In the genomic region with DNA sequence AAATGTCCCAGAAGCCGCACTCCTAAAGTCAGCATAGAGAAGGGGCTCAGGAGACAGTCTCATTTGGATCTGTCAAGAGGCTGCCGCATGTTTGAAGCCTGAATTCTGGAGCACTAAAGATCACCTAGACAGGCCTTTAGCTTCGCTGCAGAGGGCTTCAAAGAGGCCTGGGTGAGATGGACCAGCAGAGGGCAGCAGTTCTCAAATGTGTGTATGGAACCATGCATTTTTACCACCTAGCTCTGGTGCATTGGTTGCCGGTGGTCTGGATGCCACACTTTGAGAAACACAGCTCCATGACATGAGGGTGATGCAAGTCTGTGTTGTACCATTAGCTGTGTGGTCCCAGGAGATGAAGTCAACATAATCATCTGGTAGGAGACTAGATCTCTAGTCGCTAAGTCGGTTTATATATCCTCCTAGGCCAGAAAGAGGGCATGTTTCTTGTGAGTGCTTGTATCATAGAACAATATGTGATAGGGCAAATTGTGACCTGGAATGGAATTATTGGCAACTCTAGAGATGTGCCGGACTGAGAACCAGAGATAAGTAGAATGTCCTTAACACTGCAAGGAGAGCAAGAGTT, we compare ENCODE assay signal across 8 cellular contexts.
DNase-seq lines count a peak whose midpoint lies in the region; ATAC-seq and TF ChIP-seq lines count a peak whose summit lies in the region.

No MANE protein-coding gene starts in this region.

- H3K4me2 ChIP-seq in IMR-90 (ENCODE audit: low read depth, low read length), result no peak overlapping the region
- no peak overlapping the region for H3K4me2 ChIP-seq in neuronal stem cell (ENCODE audit: insufficient read depth, low read length, poor library complexity, severe bottlenecking)

- H3K14ac ChIP-seq in IMR-90 (replicated peaks; ENCODE audit: low read depth, low read length) (no peak overlapping the region), neuronal stem cell (ENCODE audit: low read length) (no peak overlapping the region)

- H2BK12ac ChIP-seq in neuronal stem cell (ENCODE audit: low read length), result no peak overlapping the region

- no peaks in the 10 kb centered on the region for H3K4me1 ChIP-seq in IMR-90 (ENCODE audit: control insufficient read depth, insufficient read depth, low read length)
- no peaks in the 10 kb centered on the region for H3K4me1 ChIP-seq in Panc1 (ENCODE audit: control insufficient read depth, insufficient read depth, low read length)
- no peaks in the 10 kb centered on the region for H3K4me1 ChIP-seq in neuronal stem cell (ENCODE audit: control insufficient read depth in 2 of 2, insufficient read depth in 1 of 2, low read depth in 1 of 2, low read length in 2 of 2)
- H3K4me1 ChIP-seq in stomach, result peaks cover 0 to 21% (median 11%) of the 10 kb centered on the region in 4 donors

- H3K18ac ChIP-seq in IMR-90 (ENCODE audit: low read depth, low read length), result no peak overlapping the region
- H3K18ac ChIP-seq in neuronal stem cell (ENCODE audit: low read length), result no peak overlapping the region

- H3K4me3 Mint-ChIP-seq in activated T-cell treated with anti-CD3 and anti-CD28 coated beads, Interleukin-2, amount 50 U/mL, for 24 hours, result no peak overlapping the region

- intact Hi-C loops in IMR-90 (cut with micrococcal nuclease) (loop anchor here (1.0 to 5.0 kb wide), 2 partner anchors 114 to 1021 kb away; no protein-coding TSS in a partner anchor), Panc1 (cut with micrococcal nuclease; ENCODE audit: unreplicated experiment) (loop anchor here (1.0 to 10.0 kb wide), 3 partner anchors 114 to 494 kb away; no protein-coding TSS in a partner anchor), stomach (cut with DNase I; ENCODE audit: low total_unique reads) (loop anchor here (5.0 kb wide), 1 partner anchor 111 kb away; no protein-coding TSS in a partner anchor)

- no peak overlapping the region for H4K8ac ChIP-seq in IMR-90 (ENCODE audit: low read depth in 2 of 2, low read length in 2 of 2)
- H4K8ac ChIP-seq in neuronal stem cell (ENCODE audit: low read depth, low read length), result no peak overlapping the region

- no peak overlapping the region for H2BK20ac ChIP-seq in IMR-90 (ENCODE audit: low read depth, low read length)

- H2AK5ac ChIP-seq in IMR-90 (ENCODE audit: low read depth, low read length), result no peak overlapping the region
- H2AK5ac ChIP-seq in neuronal stem cell (ENCODE audit: low read depth, low read length), result no peak overlapping the region

- H3K4ac ChIP-seq in IMR-90 (ENCODE audit: low read depth, low read length) (no peak overlapping the region), neuronal stem cell (ENCODE audit: low read length) (no peak overlapping the region)

- no peak overlapping the region for H2BK5ac ChIP-seq in IMR-90 (ENCODE audit: low read depth, low read length, poor library complexity, severe bottlenecking)
- H2BK5ac ChIP-seq in neuronal stem cell (ENCODE audit: low read length), result no peak overlapping the region

- H3K9me1 ChIP-seq in IMR-90 (ENCODE audit: insufficient read depth, low read length), result no peaks in the 10 kb centered on the region

- no peak overlapping the region for H3K9ac ChIP-seq in IMR-90 (ENCODE audit: low read depth, low read length)
- H3K9ac ChIP-seq in neuronal stem cell (ENCODE audit: low read depth, low read length, poor library complexity), result no peak overlapping the region

- H3K27me3 Mint-ChIP-seq in activated T-cell treated with anti-CD3 and anti-CD28 coated beads, Interleukin-2, amount 50 U/mL, for 24 hours, result peaks cover 3% of the 10 kb centered on the region

- CTCF ChIA-PET in IMR-90 (lab: Yijun Ruan, JAX) (interaction anchor here (0.6 to 1.6 kb wide), 14 partner anchors 9 to 490 kb away, joined by 3 to 7 read pairs (median 4); no protein-coding TSS in a partner anchor), Panc1 (lab: Charles Lee) (interaction anchor here (0.5 to 1.0 kb wide), 5 partner anchors 10 to 184 kb away, joined by 3 to 8 read pairs (median 3); no protein-coding TSS in a partner anchor)

- TF ChIP-seq RAD21 in IMR-90 (IDR thresholded peaks at IDR 0.05; ENCODE audit: low read length), result peak; percentile 70

- no peaks in the 10 kb centered on the region for H3K36me3 ChIP-seq in IMR-90 (ENCODE audit: control insufficient read depth, insufficient read depth, low read length)
- no peaks in the 10 kb centered on the region for H3K36me3 ChIP-seq in Panc1 (ENCODE audit: control insufficient read depth, insufficient read depth, low read length)
- no peaks in the 10 kb centered on the region for H3K36me3 ChIP-seq in neuronal stem cell (replicated peaks in 1 of 2; ENCODE audit: control insufficient read depth in 2 of 2, insufficient read depth in 2 of 2, low read length in 2 of 2)
- H3K36me3 ChIP-seq in stomach, result no peaks in the 10 kb centered on the region

- no peak for TF ChIP-seq EP300 in stomach (IDR thresholded peaks at IDR 0.05)

- no peak overlapping the region for H3K27ac Mint-ChIP-seq in activated T-cell treated with anti-CD3 and anti-CD28 coated beads, Interleukin-2, amount 50 U/mL, for 24 hours

- H3K27me3 ChIP-seq in IMR-90 (ENCODE audit: control insufficient read depth, insufficient read depth, low read length) (peaks cover 11% of the 10 kb centered on the region), Panc1 (ENCODE audit: control insufficient read depth, insufficient read depth, low read length) (no peaks in the 10 kb centered on the region), neuronal stem cell (ENCODE audit: control insufficient read depth in 3 of 3, insufficient read depth in 3 of 3, low read depth in 1 of 3, low read length in 3 of 3) (peaks cover 0 to 28% (median 0%) of the 10 kb centered on the region in 3 experiments), stomach (no peaks in the 10 kb centered on the region)

- H3K4me3 ChIP-seq in IMR-90 (ENCODE audit: insufficient read depth, low read depth, low read length) (no peak overlapping the region), Panc1 (ENCODE audit: low read depth in 2 of 2, low read length in 2 of 2) (no peak overlapping the region), neuronal stem cell (ENCODE audit: low read length in 2 of 2) (no peak overlapping the region), stomach (no peak overlapping the region)

- in situ Hi-C loops in IMR-90 (cut with MboI; ENCODE audit: low sequenced_read_pairs) (loop anchor here (5.0 to 25.0 kb wide), 4 partner anchors 116 to 1031 kb away; no protein-coding TSS in a partner anchor), Panc1 (cut with HindIII; ENCODE audit: low pct_unique_long_range_greater_than_20kb, low sequenced_read_pairs) (no loop called here)

- H2BK120ac ChIP-seq in IMR-90 (ENCODE audit: low read depth, low read length) (no peak overlapping the region), neuronal stem cell (ENCODE audit: low read depth, low read length) (no peak overlapping the region)

- no peaks in the 10 kb centered on the region for H3K9me3 Mint-ChIP-seq in activated T-cell treated with anti-CD3 and anti-CD28 coated beads, Interleukin-2, amount 50 U/mL, for 24 hours

- POLR2A ChIA-PET in IMR-90 (lab: Charles Lee; ENCODE audit: unreplicated experiment) (no interaction called here), Panc1 (lab: Charles Lee) (interaction anchor here (1.3 kb wide), 1 partner anchor 118 kb away, joined by 3 read pairs; no protein-coding TSS in a partner anchor)

- H3K79me1 ChIP-seq in IMR-90 (ENCODE audit: low read depth in 1 of 2, low read length in 2 of 2), result no peaks in the 10 kb centered on the region
- no peaks in the 10 kb centered on the region for H3K79me1 ChIP-seq in neuronal stem cell (ENCODE audit: low read depth, low read length)

- peaks cover 4% of the 10 kb centered on the region for H3K4me1 Mint-ChIP-seq in activated T-cell treated with anti-CD3 and anti-CD28 coated beads, Interleukin-2, amount 50 U/mL, for 24 hours (ENCODE audit: low read depth)

- no peak overlapping the region for H3K27ac ChIP-seq in C4-2B
- no peak overlapping the region for H3K27ac ChIP-seq in IMR-90 (ENCODE audit: insufficient read depth, low read length)
- H3K27ac ChIP-seq in Panc1 (ENCODE audit: low read length), result no peak overlapping the region
- H3K27ac ChIP-seq in neuronal stem cell (replicated peaks; ENCODE audit: low read length), result no peak overlapping the region
- no peak overlapping the region for H3K27ac ChIP-seq in stomach

- DNase-seq in IMR-90, result peak; percentile 50
- DNase-seq in Panc1 (ENCODE audit: low read depth, low spot score), result peak; percentile 58
- peak; percentile 83 for DNase-seq in activated T-cell treated with anti-CD3 and anti-CD28 coated beads, Interleukin-2, amount 50 U/mL, for 24 hours
- peak; percentile 70 for DNase-seq in fibroblast of peridontal ligament (ENCODE audit: extremely low read depth)
- DNase-seq in neuronal stem cell (ENCODE audit: low spot score), result peak; percentile 65
- DNase-seq in stomach, result peak; percentile 81

- ATAC-seq in GM19395 (IDR thresholded peaks at IDR 0.05; ENCODE audit: unreplicated experiment), result peak; percentile 85
- peak; percentile 89 for ATAC-seq in IMR-90 (ENCODE audit: low read depth)
- peak; percentile 97 for ATAC-seq in Panc1

- WGBS in IMR-90 (ENCODE audit: extremely low coverage in 2 of 2, insufficient read length in 1 of 2), 2 experiments, result 82% methylated on average over 3 of the region's 7 CpGs; no CpG with 5 or more reads in 1 of the 2 experiments
- no CpG with 5 or more reads among the region's 7 CpGs for WGBS in neuronal stem cell (ENCODE audit: extremely low coverage in 2 of 2, insufficient read length in 2 of 2, insufficient replicate concordance in 1 of 2), 2 donors
- 47 to 58% (median 50%) methylated on average over 7 of the region's 7 CpGs for WGBS in stomach, 5 donors

- no peaks in the 10 kb centered on the region for H4K20me1 ChIP-seq in IMR-90 (ENCODE audit: insufficient read depth, low read length)

- H2AFZ ChIP-seq in IMR-90 (replicated peaks; ENCODE audit: low read length, poor library complexity) (no peak overlapping the region), neuronal stem cell (ENCODE audit: low read length) (no peak overlapping the region)

- TF ChIP-seq POLR2A in IMR-90 (IDR thresholded peaks at IDR 0.05; ENCODE audit: low read depth, low read length) (no peak), stomach (IDR thresholded peaks at IDR 0.05) (no peak)

- H2AK9ac ChIP-seq in IMR-90 (replicated peaks; ENCODE audit: low read depth, low read length, poor library complexity), result no peak overlapping the region

- no peak overlapping the region for H4K5ac ChIP-seq in IMR-90 (ENCODE audit: low read depth, low read length)

- no peak overlapping the region for H3K56ac ChIP-seq in IMR-90 (ENCODE audit: extremely low read depth, insufficient read depth, low read length)

- BruUV-seq in IMR-90 (replicated peaks; lab: Mats Ljungman, UMichigan) (no TSS peak), Panc1 (replicated peaks; lab: Mats Ljungman, UMichigan) (no TSS peak)

- H3K9me3 ChIP-seq in IMR-90 (ENCODE audit: control insufficient read depth, insufficient read depth, low read length), result no peaks in the 10 kb centered on the region
- no peaks in the 10 kb centered on the region for H3K9me3 ChIP-seq in Panc1 (ENCODE audit: control insufficient read depth, insufficient read depth, low read depth, low read length)
- no peaks in the 10 kb centered on the region for H3K9me3 ChIP-seq in neuronal stem cell (replicated peaks in 1 of 2; ENCODE audit: control insufficient read depth in 2 of 2, insufficient read depth in 1 of 2, low read depth in 1 of 2, low read length in 2 of 2)
- H3K9me3 ChIP-seq in stomach, result no peaks in the 10 kb centered on the region

- H3K36me3 Mint-ChIP-seq in activated T-cell treated with anti-CD3 and anti-CD28 coated beads, Interleukin-2, amount 50 U/mL, for 24 hours (ENCODE audit: low read depth), result no peaks in the 10 kb centered on the region

- H3K23ac ChIP-seq in IMR-90 (ENCODE audit: low read depth, low read length), result no peak overlapping the region
- no peak overlapping the region for H3K23ac ChIP-seq in neuronal stem cell (ENCODE audit: low read depth, low read length, poor library complexity)

- H2BK15ac ChIP-seq in IMR-90 (ENCODE audit: low read depth, low read length), result no peak overlapping the region
- H2BK15ac ChIP-seq in neuronal stem cell (ENCODE audit: low read length), result no peak overlapping the region

- dilution Hi-C loops in IMR-90 (cut with HindIII; ENCODE audit: low sequenced_read_pairs, unreplicated experiment), result no loop called here

- H4K91ac ChIP-seq in IMR-90 (ENCODE audit: insufficient read depth, low read depth, low read length) (no peak overlapping the region), neuronal stem cell (ENCODE audit: low read depth, low read length, poor library complexity) (no peak overlapping the region)

- TF ChIP-seq CTCF in C4-2B (conservative IDR thresholded peaks at IDR 0.05) (peak; percentile 89), IMR-90 (conservative IDR thresholded peaks at IDR 0.05; ENCODE audit: low read depth, low read length) (peak; percentile 76), Panc1 (IDR thresholded peaks at IDR 0.05) (peak; percentile 89), stomach (IDR thresholded peaks at IDR 0.05) (peak in 5 of 7 experiments; percentile 49 to 79 (median 70))
